9 cellular contexts compared by ENCODE assay signal in genomic region chr11:1243521-1243920, GRCh38. TPM values are rescaled to one million over a fixed set of nuclear protein-coding genes. Genes with fewer than 3 reads are reported as not detected.
"Had no signal": no experiment of that assay in that cellular context is flagged by ENCODE, and none has a peak within 500 bp of the region (broad histone marks: within the 10 kb centered on the region; RNA-seq: fewer than 3 reads in every experiment).

No MANE protein-coding gene starts in this region.

RNA-seq across cellular contexts. Expression of gene MUC5B, which starts 20.7 kb away (rescaled TPM):
- total RNA-seq: kidney epithelial cell; left cardiac atrium; left ventricle myocardium inferior; left ventricle myocardium superior; lung microvascular endothelial cell; mesenteric fat pad; mesothelial cell of epicardium; myocyte; naive thymus-derived CD4-positive, alpha-beta T cell had no signal
